9 cellular contexts compared by ENCODE assay signal in genomic region chrX:119981286-119982070, GRCh38. TPM values are rescaled to one million over a fixed set of nuclear protein-coding genes. Genes with fewer than 3 reads are reported as not detected.
DNase-seq lines count a peak whose midpoint lies in the region; ATAC-seq, FAIRE-seq and TF ChIP-seq lines count a peak whose summit lies in the region.
"Had no signal": no experiment of that assay in that cellular context is flagged by ENCODE, and none has a peak within 500 bp of the region (broad histone marks: within the 10 kb centered on the region; RNA-seq: fewer than 3 reads in every experiment).

No MANE protein-coding gene starts in this region.

- intact Hi-C loops in upper lobe of right lung (cut with DNase I) = no loop called here

- H3K79me2 ChIP-seq in fibroblast of lung (ENCODE audit: control insufficient read depth, insufficient read depth, low read length) = no peaks in the 10 kb centered on the region

- no peak overlapping the region for H3K4me3 ChIP-seq in fibroblast of lung (replicated peaks in 1 of 4; ENCODE audit: control extremely low read depth in 1 of 4, insufficient read depth in 1 of 4, low read depth in 3 of 4, low read length in 4 of 4)
- no peak overlapping the region for H3K4me3 ChIP-seq in upper lobe of right lung
- H3K4me3 ChIP-seq in gastroesophageal sphincter = no peak overlapping the region

- no peak overlapping the region for H3K4me2 ChIP-seq in fibroblast of lung (ENCODE audit: extremely low read depth, insufficient read depth, low read length)

- peak; percentile 52 for FAIRE-seq in H54 (lab: Jason Lieb, UNC)

- H3K36me3 ChIP-seq in fibroblast of lung (ENCODE audit: control insufficient read depth, insufficient read depth, low read length) (no peaks in the 10 kb centered on the region), upper lobe of right lung (no peaks in the 10 kb centered on the region), gastroesophageal sphincter (no peaks in the 10 kb centered on the region)

- no peak for TF ChIP-seq EP300 in gastroesophageal sphincter (IDR thresholded peaks at IDR 0.05)

- WGBS in gastroesophageal sphincter (ENCODE audit: low coverage in 1 of 2), 2 donors = 33 to 41% methylated on average over 1 to 8 of the region's 15 CpGs

- TF ChIP-seq CTCF in fibroblast of lung (conservative IDR thresholded peaks at IDR 0.05 in 1 of 2, IDR thresholded peaks at IDR 0.05 in 1 of 2; ENCODE audit: low read depth in 1 of 2, low read length in 2 of 2) (peak; percentile 39 to 67), upper lobe of right lung (IDR thresholded peaks at IDR 0.05) (peak; percentile 46), gastroesophageal sphincter (IDR thresholded peaks at IDR 0.05) (peak in 1 of 4 experiments; percentile 41)

- H3K4me1 ChIP-seq in fibroblast of lung (ENCODE audit: control insufficient read depth, extremely low read depth, insufficient read depth, low read length) = no peaks in the 10 kb centered on the region
- no peaks in the 10 kb centered on the region for H3K4me1 ChIP-seq in upper lobe of right lung
- H3K4me1 ChIP-seq in gastroesophageal sphincter = no peaks in the 10 kb centered on the region

- DNase-seq in D341Med (ENCODE audit: low spot score) = peak; percentile 53
- peak; percentile 11 for DNase-seq in H54 (ENCODE audit: insufficient read length, low spot score)
- peak; percentile 8 for DNase-seq in NOMO-1 treated with dmso at 0.1 percent for 144 hours (lab: John Stamatoyannopoulos, UW; ENCODE audit: unreplicated experiment)
- peak; percentile 8 to 27 for DNase-seq in fibroblast of lung (ENCODE audit: low read depth in 2 of 2)
- no peak for DNase-seq in upper lobe of right lung
- DNase-seq in putamen (ENCODE audit: low spot score) = no peak
- no peak for DNase-seq in inferior parietal cortex (ENCODE audit: extremely low spot score)
- DNase-seq: natural killer cell had no signal

- no peak overlapping the region for H3K27ac ChIP-seq in fibroblast of lung (ENCODE audit: insufficient read depth, low read length)
- H3K27ac ChIP-seq in upper lobe of right lung = no peak overlapping the region
- H3K27ac ChIP-seq in gastroesophageal sphincter = no peak overlapping the region

- TF ChIP-seq POLR2A in H54 (IDR thresholded peaks at IDR 0.05; ENCODE audit: low read depth, low read length) (no peak), gastroesophageal sphincter (IDR thresholded peaks at IDR 0.05) (no peak)

- ATAC-seq in upper lobe of right lung (peak; percentile 39), gastroesophageal sphincter (no peak)

- H4K20me1 ChIP-seq in fibroblast of lung (ENCODE audit: control insufficient read depth, extremely low read depth, insufficient read depth, low read length) = no peaks in the 10 kb centered on the region

- H3K9me3 ChIP-seq in fibroblast of lung (ENCODE audit: control insufficient read depth, insufficient read depth, low read depth, low read length) (no peaks in the 10 kb centered on the region), upper lobe of right lung (no peaks in the 10 kb centered on the region), gastroesophageal sphincter (no peaks in the 10 kb centered on the region)

- no peak overlapping the region for H3K9ac ChIP-seq in fibroblast of lung (ENCODE audit: insufficient read depth, low read length)

- H3K27me3 ChIP-seq in fibroblast of lung (ENCODE audit: control insufficient read depth, insufficient read depth, low read length) (no peaks in the 10 kb centered on the region), upper lobe of right lung (no peaks in the 10 kb centered on the region), gastroesophageal sphincter (no peaks in the 10 kb centered on the region)

- no peak overlapping the region for H2AFZ ChIP-seq in fibroblast of lung (ENCODE audit: low read length)

RNA-seq across cellular contexts. Expression of gene NKAP, which starts 37.9 kb away (rescaled TPM):
- total RNA-seq in fibroblast of lung (4.1 and 4.6 TPM in 2 replicates), upper lobe of right lung (7.8 TPM), gastroesophageal sphincter (10 to 100 TPM in 1 of 4 donors, 1 to 10 TPM in 3; 5.9 to 12.6 (median 6.3) TPM)
- polyA plus RNA-seq in fibroblast of lung = 4.0 and 4.1 TPM in 2 replicates
- polyA plus RNA-seq in fibroblast of lung (2012) = 5.8 and 6.1 TPM in 2 replicates
- polyA minus RNA-seq in fibroblast of lung (ENCODE audit: low replicate concordance) = 2.0 and 2.1 TPM in 2 replicates

Comparison
In these comparisons a context has a peak if more than half of its experiments do, and no peak if none do; other contexts are left out.
1. DNase-seq: peak in D341Med (single experiment), H54 (single experiment), NOMO-1 treated with dmso at 0.1 percent for 144 hours (single experiment) and fibroblast of lung (2 of 2); none in upper lobe of right lung (single experiment), putamen (single experiment) and inferior parietal cortex (single experiment).